In genomic region chr12:30794591-30795409, GRCh38 we compare ENCODE assay signal across 8 cellular contexts. TPM values are rescaled to one million over a fixed set of nuclear protein-coding genes. Genes with fewer than 3 reads are reported as not detected.
DNase-seq lines count a peak whose midpoint lies in the region; FAIRE-seq and TF ChIP-seq lines count a peak whose summit lies in the region.

No MANE protein-coding gene starts in this region.

- H3K36me3 ChIP-seq in neural progenitor cell (no peaks in the 10 kb centered on the region), small intestine (ENCODE audit: control insufficient read depth in 2 of 2, insufficient read depth in 2 of 2, low read length in 2 of 2) (no peaks in the 10 kb centered on the region)

- 65 to 72% (median 67%) methylated on average over 13 of the region's 13 CpGs for WGBS in small intestine, 3 donors

- H4K20me1 ChIP-seq in neural progenitor cell (ENCODE audit: low read depth), result no peaks in the 10 kb centered on the region

- H3F3A ChIP-seq in neural progenitor cell (ENCODE audit: low read depth), result peaks cover 5% of the 10 kb centered on the region

- H2AFZ ChIP-seq in neural progenitor cell (replicated peaks), result peak overlapping the region; percentile 97

- intact Hi-C loops in activated CD4-positive, alpha-beta T cell treated with anti-CD3 and anti-CD28 coated beads, Interleukin-2, amount 10 ng/mL, durations not matched to agents 24 days and 14 days (cut with micrococcal nuclease), result loop anchor here (1.0 kb wide), 1 partner anchor 39 kb away; no protein-coding TSS in a partner anchor

- H3K4me1 ChIP-seq in neural progenitor cell (peaks cover 6% of the 10 kb centered on the region), small intestine (ENCODE audit: control insufficient read depth in 2 of 2, insufficient read depth in 1 of 2, low read depth in 1 of 2, low read length in 1 of 2) (no peaks in the 10 kb centered on the region)

- H3K27me3 Mint-ChIP-seq in activated CD4-positive, alpha-beta T cell treated with anti-CD3 and anti-CD28 coated beads, Interleukin-2, amount 10 ng/mL, durations not matched to agents 24 days and 14 days, result peaks cover 46% of the 10 kb centered on the region
- H3K27me3 Mint-ChIP-seq in neural progenitor cell (ENCODE audit: insufficient read depth, low read depth), result peaks cover 5% of the 10 kb centered on the region

- H3K9me3 ChIP-seq in neural progenitor cell (ENCODE audit: low read depth) (no peaks in the 10 kb centered on the region), small intestine (ENCODE audit: control insufficient read depth, low read depth) (no peaks in the 10 kb centered on the region)

- peak overlapping the region; percentile 79 for H3K4me3 Mint-ChIP-seq in activated CD4-positive, alpha-beta T cell treated with anti-CD3 and anti-CD28 coated beads, Interleukin-2, amount 10 ng/mL, durations not matched to agents 24 days and 14 days
- H3K4me3 Mint-ChIP-seq in neural progenitor cell, result peak overlapping the region; percentile 87

- H3K4me3 ChIP-seq in epithelial cell of proximal tubule (ENCODE audit: low read depth, low read length), result peak overlapping the region; percentile 76
- peak overlapping the region; percentile 54 for H3K4me3 ChIP-seq in neural progenitor cell
- H3K4me3 ChIP-seq in small intestine (ENCODE audit: low read depth in 1 of 2, low read length in 2 of 2), result no peak overlapping the region

- H3K4me1 Mint-ChIP-seq in activated CD4-positive, alpha-beta T cell treated with anti-CD3 and anti-CD28 coated beads, Interleukin-2, amount 10 ng/mL, durations not matched to agents 24 days and 14 days, result peaks cover 14% of the 10 kb centered on the region
- peaks cover 18% of the 10 kb centered on the region for H3K4me1 Mint-ChIP-seq in neural progenitor cell

- H3K27me3 ChIP-seq in neural progenitor cell (peaks cover 40% of the 10 kb centered on the region), small intestine (ENCODE audit: control insufficient read depth in 2 of 2, insufficient read depth in 2 of 2, low read length in 2 of 2) (peaks cover 0 to 2% of the 10 kb centered on the region in 2 donors)

- FAIRE-seq in small intestine (lab: Jason Lieb, UNC), result no peak

- TF ChIP-seq CTCF in epithelial cell of proximal tubule (conservative IDR thresholded peaks at IDR 0.05; ENCODE audit: low read depth, low read length), result no peak
- no peak for TF ChIP-seq CTCF in neural progenitor cell (IDR thresholded peaks at IDR 0.05)

- H3K27ac Mint-ChIP-seq in activated CD4-positive, alpha-beta T cell treated with anti-CD3 and anti-CD28 coated beads, Interleukin-2, amount 10 ng/mL, durations not matched to agents 24 days and 14 days, result peak overlapping the region; percentile 65
- peak overlapping the region; percentile 53 for H3K27ac Mint-ChIP-seq in neural progenitor cell

- no peaks in the 10 kb centered on the region for H3K9me3 Mint-ChIP-seq in activated CD4-positive, alpha-beta T cell treated with anti-CD3 and anti-CD28 coated beads, Interleukin-2, amount 10 ng/mL, durations not matched to agents 24 days and 14 days
- no peaks in the 10 kb centered on the region for H3K9me3 Mint-ChIP-seq in neural progenitor cell

- H3K27ac ChIP-seq in neural progenitor cell (no peak overlapping the region), small intestine (ENCODE audit: low read depth in 1 of 2, low read length in 1 of 2) (no peak overlapping the region)

- no peak for DNase-seq in activated CD4-positive, alpha-beta T cell treated with anti-CD3 and anti-CD28 coated beads, Interleukin-2, amount 10 ng/mL, durations not matched to agents 24 days and 14 days
- DNase-seq in activated CD4-positive, alpha-beta T cell treated with anti-CD3 and anti-CD28 coated beads, Interleukin-2, amount 50 U/mL, for 4 hours, result no peak
- DNase-seq in SW480 (ENCODE audit: low spot score) (peak; percentile 94), epithelial cell of proximal tubule (ENCODE audit: low read depth) (no peak), neural progenitor cell (ENCODE audit: low spot score) (no peak), NCI-H2171 treated with DMSO at 0.1 percent for 48 hours (lab: John Stamatoyannopoulos, UW) (no peak), small intestine (no peak), HuH-7 (ENCODE audit: low spot score) (no peak)

- H3K36me3 Mint-ChIP-seq in activated CD4-positive, alpha-beta T cell treated with anti-CD3 and anti-CD28 coated beads, Interleukin-2, amount 10 ng/mL, durations not matched to agents 24 days and 14 days (ENCODE audit: low read depth), result no peaks in the 10 kb centered on the region
- H3K36me3 Mint-ChIP-seq in neural progenitor cell, result no peaks in the 10 kb centered on the region

- H3K4me2 ChIP-seq in neural progenitor cell, result peak overlapping the region; percentile 82

- no peaks in the 10 kb centered on the region for H3K79me2 ChIP-seq in neural progenitor cell (ENCODE audit: low read depth)

- H3K9ac ChIP-seq in neural progenitor cell, result no peak overlapping the region

RNA-seq across cellular contexts. Expression of gene CAPRIN2, which starts 40.0 kb away (rescaled TPM):
- total RNA-seq in activated CD4-positive, alpha-beta T cell treated with anti-CD3 and anti-CD28 coated beads, Interleukin-2, amount 10 ng/mL, durations not matched to agents 24 days and 14 days, result 8.6 and 12.2 TPM in 2 replicates
- total RNA-seq in epithelial cell of proximal tubule (19.8 and 22.7 TPM in 2 replicates), neural progenitor cell (ENCODE audit: low replicate concordance) (49.9 and 53.2 TPM in 2 replicates)
- polyA plus RNA-seq in small intestine, result 1 to 10 TPM; 6.0 to 9.8 (median 7.8) TPM

Comparison
In these comparisons a context has a peak if more than half of its experiments do, and no peak if none do; other contexts are left out.
1. H3K4me3 ChIP-seq: peak in epithelial cell of proximal tubule (single experiment) and neural progenitor cell (single experiment); none in small intestine (0 of 2).